ENCODE assay signal across 16 cellular contexts in the genomic region with DNA sequence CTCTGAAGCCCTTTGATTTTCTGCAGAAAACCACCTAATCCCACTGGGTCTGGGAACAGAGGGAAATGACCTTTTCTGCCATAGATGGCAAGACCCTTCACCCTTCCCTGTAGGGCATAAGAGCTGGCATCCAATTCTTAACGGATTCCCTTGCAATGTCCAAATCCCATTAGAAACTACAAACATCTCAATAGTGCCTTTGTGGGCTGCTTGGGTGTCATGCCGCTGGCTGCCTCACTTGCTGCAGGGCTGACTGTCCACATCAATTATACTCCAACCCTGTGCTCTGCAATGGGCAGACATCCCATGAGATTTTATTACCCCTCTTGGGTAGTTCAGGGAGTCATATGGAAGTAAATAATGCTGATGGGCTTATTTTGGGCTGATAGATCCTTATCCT. TPM values are rescaled to one million over a fixed set of nuclear protein-coding genes. Genes with fewer than 3 reads are reported as not detected.
A peak's percentile ranks its signal among the peaks of the same experiment; 100 is the strongest.
DNase-seq lines count a peak whose midpoint lies in the region; ATAC-seq and TF ChIP-seq lines count a peak whose summit lies in the region.
"Had no signal": no experiment of that assay in that cellular context is flagged by ENCODE, and none has a peak within 500 bp of the region (broad histone marks: within the 10 kb centered on the region; RNA-seq: fewer than 3 reads in every experiment).

No MANE protein-coding gene starts in this region.

- no peaks in the 10 kb centered on the region for H3K9me3 Mint-ChIP-seq in activated naive CD4-positive, alpha-beta T cell treated with anti-CD3 and anti-CD28 coated beads for 36 hours
- H3K9me3 Mint-ChIP-seq in activated CD8-positive, alpha-beta T cell treated with anti-CD3 and anti-CD28 coated beads for 36 hours, result no peaks in the 10 kb centered on the region
- peaks cover 0 to 7% of the 10 kb centered on the region in 2 donors for H3K9me3 Mint-ChIP-seq in stimulated activated naive CD8-positive, alpha-beta T cell treated with anti-CD3 and anti-CD28 coated beads, Interleukin-15, amount 100 ng/mL, for 72 hours

- POLR2A ChIA-PET in activated CD8-positive, alpha-beta T cell treated with anti-CD3 and anti-CD28 coated beads for 36 hours (lab: Charles Lee), result interaction anchor here (0.6 to 12.7 kb wide), 9 partner anchors 9 to 418 kb away, joined by 3 to 270 read pairs (median 4); no protein-coding TSS in a partner anchor

- DNase-seq in activated naive CD4-positive, alpha-beta T cell treated with anti-CD3 and anti-CD28 coated beads for 36 hours, result no peak
- DNase-seq in activated naive CD4-positive, alpha-beta T cell treated with Interleukin-2 at 50 U/mL for 16 hours, result no peak
- no peak for DNase-seq in activated CD8-positive, alpha-beta T cell treated with anti-CD3 and anti-CD28 coated beads for 36 hours
- peak; percentile 52 for DNase-seq in epidermal melanocyte (ENCODE audit: insufficient read length, low spot score)
- no peak for DNase-seq in stimulated activated naive CD8-positive, alpha-beta T cell treated with anti-CD3 and anti-CD28 coated beads, Interleukin-15, amount 100 ng/mL, for 72 hours
- no peak for DNase-seq in activated CD4-positive, CD25-positive, alpha-beta regulatory T cell (lab: John Stamatoyannopoulos, UW)
- DNase-seq: activated gamma-delta T cell, DMS79, head of caudate nucleus, KBM-7, NCI-H2029 had no signal

- intact Hi-C loops in activated naive CD4-positive, alpha-beta T cell treated with anti-CD3 and anti-CD28 coated beads for 36 hours (cut with micrococcal nuclease), result loop anchor here (5.0 kb wide), 1 partner anchor 1036 kb away; the partner anchor contains the start of gene CBX6
- intact Hi-C loops in activated CD8-positive, alpha-beta T cell treated with anti-CD3 and anti-CD28 coated beads for 36 hours (cut with micrococcal nuclease), result loop anchor here (5.0 kb wide), 1 partner anchor 34 kb away; no protein-coding TSS in a partner anchor

- CTCF ChIA-PET in activated naive CD4-positive, alpha-beta T cell treated with anti-CD3 and anti-CD28 coated beads for 36 hours (lab: Charles Lee), result interaction anchor here (0.6 to 1.5 kb wide), 7 partner anchors 15 to 116 kb away, joined by 3 to 8 read pairs (median 3); no protein-coding TSS in a partner anchor
- CTCF ChIA-PET in activated CD8-positive, alpha-beta T cell treated with anti-CD3 and anti-CD28 coated beads for 36 hours (lab: Charles Lee), result interaction anchor here (0.8 to 11.2 kb wide), 7 partner anchors 9 to 373 kb away, joined by 3 to 130 read pairs (median 3); no protein-coding TSS in a partner anchor

- H3K4me3 Mint-ChIP-seq in activated naive CD4-positive, alpha-beta T cell treated with anti-CD3 and anti-CD28 coated beads for 36 hours, result peak overlapping the region; percentile 90
- H3K4me3 Mint-ChIP-seq in activated CD8-positive, alpha-beta T cell treated with anti-CD3 and anti-CD28 coated beads for 36 hours, result peak overlapping the region; percentile 80
- H3K4me3 Mint-ChIP-seq in stimulated activated naive CD8-positive, alpha-beta T cell treated with anti-CD3 and anti-CD28 coated beads, Interleukin-15, amount 100 ng/mL, for 72 hours, result peak overlapping the region; percentile 89 to 99

- H3K27me3 Mint-ChIP-seq in activated naive CD4-positive, alpha-beta T cell treated with anti-CD3 and anti-CD28 coated beads for 36 hours (ENCODE audit: low read depth), result no peaks in the 10 kb centered on the region
- no peaks in the 10 kb centered on the region for H3K27me3 Mint-ChIP-seq in activated CD8-positive, alpha-beta T cell treated with anti-CD3 and anti-CD28 coated beads for 36 hours
- no peaks in the 10 kb centered on the region for H3K27me3 Mint-ChIP-seq in stimulated activated naive CD8-positive, alpha-beta T cell treated with anti-CD3 and anti-CD28 coated beads, Interleukin-15, amount 100 ng/mL, for 72 hours

- ATAC-seq in activated CD8-positive, alpha-beta T cell treated with anti-CD3 and anti-CD28 coated beads for 36 hours, result no peak
- no peak for ATAC-seq in stimulated activated naive CD8-positive, alpha-beta T cell treated with anti-CD3 and anti-CD28 coated beads, Interleukin-15, amount 100 ng/mL, for 72 hours
- ATAC-seq in HG02610 (IDR thresholded peaks at IDR 0.05; ENCODE audit: unreplicated experiment), result no peak
- ATAC-seq in GM18873 (IDR thresholded peaks at IDR 0.05; ENCODE audit: low FRiP score, unreplicated experiment), result no peak
- ATAC-seq: left lobe of liver had no signal

- no peaks in the 10 kb centered on the region for H3K36me3 Mint-ChIP-seq in activated naive CD4-positive, alpha-beta T cell treated with anti-CD3 and anti-CD28 coated beads for 36 hours (ENCODE audit: low read depth)
- H3K36me3 Mint-ChIP-seq in activated CD8-positive, alpha-beta T cell treated with anti-CD3 and anti-CD28 coated beads for 36 hours (ENCODE audit: low read depth), result peaks cover 26% of the 10 kb centered on the region

- peaks cover 51% of the 10 kb centered on the region for H3K4me1 Mint-ChIP-seq in activated naive CD4-positive, alpha-beta T cell treated with anti-CD3 and anti-CD28 coated beads for 36 hours (ENCODE audit: low read depth)
- H3K4me1 Mint-ChIP-seq in activated CD8-positive, alpha-beta T cell treated with anti-CD3 and anti-CD28 coated beads for 36 hours (ENCODE audit: low read depth), result peaks cover 55% of the 10 kb centered on the region
- peaks cover 66% of the 10 kb centered on the region for H3K4me1 Mint-ChIP-seq in stimulated activated naive CD8-positive, alpha-beta T cell treated with anti-CD3 and anti-CD28 coated beads, Interleukin-15, amount 100 ng/mL, for 72 hours

- H3K27ac Mint-ChIP-seq in activated naive CD4-positive, alpha-beta T cell treated with anti-CD3 and anti-CD28 coated beads for 36 hours, result peak overlapping the region; percentile 100
- peak overlapping the region; percentile 92 for H3K27ac Mint-ChIP-seq in activated CD8-positive, alpha-beta T cell treated with anti-CD3 and anti-CD28 coated beads for 36 hours
- H3K27ac Mint-ChIP-seq in stimulated activated naive CD8-positive, alpha-beta T cell treated with anti-CD3 and anti-CD28 coated beads, Interleukin-15, amount 100 ng/mL, for 72 hours, result peak overlapping the region; percentile 97 to 99

- TF ChIP-seq CTCF in activated CD8-positive, alpha-beta T cell treated with anti-CD3 and anti-CD28 coated beads for 36 hours (IDR thresholded peaks at IDR 0.05), result no peak

RNA-seq across cellular contexts. Expression of gene GRAP2, which starts 7.2 kb away (rescaled TPM):
- total RNA-seq in activated naive CD4-positive, alpha-beta T cell treated with anti-CD3 and anti-CD28 coated beads for 36 hours, result 10 to 100 TPM; 25.5 to 29.4 TPM
- 10 to 100 TPM; 83.2 to 86.8 TPM for total RNA-seq in activated CD8-positive, alpha-beta T cell treated with anti-CD3 and anti-CD28 coated beads for 36 hours

RNA-seq across cellular contexts. Expression of gene ENTHD1, which starts 14.6 kb away (rescaled TPM):
- total RNA-seq in activated naive CD4-positive, alpha-beta T cell treated with anti-CD3 and anti-CD28 coated beads for 36 hours, result under 1 TPM; 0.64 to 0.81 TPM
- under 1 TPM; 0.34 TPM for total RNA-seq in activated CD8-positive, alpha-beta T cell treated with anti-CD3 and anti-CD28 coated beads for 36 hours
- total RNA-seq: left lobe of liver, NCI-H460, RPMI7951 had no signal

RNA-seq across cellular contexts. Expression of gene TMA7B, which starts 52.1 kb away (rescaled TPM):
- total RNA-seq in activated naive CD4-positive, alpha-beta T cell treated with anti-CD3 and anti-CD28 coated beads for 36 hours, result 1 to 10 TPM; 1.1 to 1.5 TPM
- 1 to 10 TPM; 2.2 to 2.3 TPM for total RNA-seq in activated CD8-positive, alpha-beta T cell treated with anti-CD3 and anti-CD28 coated beads for 36 hours
- total RNA-seq: left lobe of liver, NCI-H460 had no signal
